In the genomic region with DNA sequence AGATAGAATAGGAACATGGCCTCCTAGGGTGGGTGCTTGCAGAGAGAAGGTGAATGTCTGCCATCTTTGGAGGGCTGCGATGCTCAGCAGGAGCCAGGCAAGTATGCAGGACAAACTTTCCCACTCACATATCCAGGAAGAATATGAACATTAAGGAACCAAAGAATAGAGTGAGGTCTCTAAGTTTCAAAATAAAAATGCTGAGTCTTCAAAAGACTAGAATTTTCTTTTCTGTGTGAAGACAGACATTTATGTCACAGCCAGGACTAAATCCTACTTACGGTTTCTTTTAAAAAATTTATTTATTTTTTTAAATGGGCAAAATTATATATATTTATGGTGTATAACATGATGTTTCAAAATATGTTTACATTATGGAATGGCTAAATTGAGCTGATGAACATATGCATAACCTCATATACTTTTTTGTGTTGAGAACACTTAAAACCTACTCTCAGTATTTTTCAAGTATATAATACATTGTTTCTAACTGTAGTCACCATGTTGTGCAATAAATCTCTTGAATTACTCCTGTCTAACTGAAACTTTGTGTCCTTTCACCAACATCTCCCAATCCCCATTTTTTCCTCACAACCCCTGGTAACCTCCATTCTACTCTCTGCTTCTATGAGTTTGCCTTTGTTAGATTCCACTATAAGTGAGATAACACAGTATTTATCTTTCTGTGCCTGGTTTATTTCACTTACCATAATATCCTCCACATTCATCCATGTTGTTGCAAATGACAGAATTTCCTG, we compare ENCODE assay signal across 30 cellular contexts.
"Had no signal": no experiment of that assay in that cellular context is flagged by ENCODE, and none has a peak within 500 bp of the region (broad histone marks: within the 10 kb centered on the region; RNA-seq: fewer than 3 reads in every experiment).

No MANE protein-coding gene starts in this region.

- H3K27me3 ChIP-seq: MG63 had no signal

- H3K9me3 Mint-ChIP-seq: activated CD4-positive, alpha-beta T cell treated with anti-CD3 and anti-CD28 coated beads, Interleukin-2, amount 10 ng/mL, durations not matched to agents 24 days and 14 days; activated naive CD4-positive, alpha-beta T cell treated with anti-CD3 and anti-CD28 coated beads, Interleukin-2, amount 50 U/mL, for 24 hours; activated T-cell treated with anti-CD3 and anti-CD28 coated beads, Interleukin-2, amount 50 U/mL, for 24 hours; activated T-helper 1 cell treated with anti-CD3 and anti-CD28 coated beads, Interleukin-12 subunit alpha, Interleukin-12 subunit beta, Interleukin-2, Interleukin-4 antibody, amounts not matched to agents 30 ng/mL and 10 ng/mL and 1 ng/mL, durations not matched to agents 14 hours and 24 hours and 36 hours; T-cell had no signal

- H3K4me3 ChIP-seq: MG63, SK-N-MC had no signal

- H3K27ac ChIP-seq: SK-N-MC had no signal

- H3K4me3 Mint-ChIP-seq: activated B cell treated with CpG ODN at 0.5 μM for 24 hours; activated CD4-positive, alpha-beta T cell treated with anti-CD3 and anti-CD28 coated beads, Interleukin-2, amount 10 ng/mL, durations not matched to agents 24 days and 14 days; activated CD8-positive, alpha-beta memory T cell treated with anti-CD3 and anti-CD28 coated beads, Interleukin-2, amount 10 ng/mL, durations not matched to agents 7 days and 5 days; activated naive CD4-positive, alpha-beta T cell treated with anti-CD3 and anti-CD28 coated beads, Interleukin-2, amount 50 U/mL, for 24 hours; activated T-cell treated with anti-CD3 and anti-CD28 coated beads, Interleukin-2, amount 50 U/mL, for 24 hours; activated T-helper 1 cell treated with anti-CD3 and anti-CD28 coated beads, Interleukin-12 subunit alpha, Interleukin-12 subunit beta, Interleukin-2, Interleukin-4 antibody, amounts not matched to agents 30 ng/mL and 10 ng/mL and 1 ng/mL, durations not matched to agents 14 hours and 24 hours and 36 hours; brain; central memory CD8-positive, alpha-beta T cell; T-cell had no signal

- H3K36me3 ChIP-seq: MG63 had no signal

- H3K27ac Mint-ChIP-seq: activated B cell treated with CpG ODN at 0.5 μM for 24 hours; activated CD4-positive, alpha-beta T cell treated with anti-CD3 and anti-CD28 coated beads, Interleukin-2, amount 10 ng/mL, durations not matched to agents 24 days and 14 days; activated CD8-positive, alpha-beta memory T cell treated with anti-CD3 and anti-CD28 coated beads, Interleukin-2, amount 10 ng/mL, durations not matched to agents 7 days and 5 days; activated naive CD4-positive, alpha-beta T cell treated with anti-CD3 and anti-CD28 coated beads, Interleukin-2, amount 50 U/mL, for 24 hours; activated T-cell treated with anti-CD3 and anti-CD28 coated beads, Interleukin-2, amount 50 U/mL, for 24 hours; activated T-helper 1 cell treated with anti-CD3 and anti-CD28 coated beads, Interleukin-12 subunit alpha, Interleukin-12 subunit beta, Interleukin-2, Interleukin-4 antibody, amounts not matched to agents 30 ng/mL and 10 ng/mL and 1 ng/mL, durations not matched to agents 14 hours and 24 hours and 36 hours; brain; T-cell had no signal

- DNase-seq: activated B cell treated with CpG ODN at 0.5 μM for 24 hours; activated CD4-positive, alpha-beta T cell treated with anti-CD3 and anti-CD28 coated beads for 1 hour; activated CD4-positive, alpha-beta T cell treated with anti-CD3 and anti-CD28 coated beads, Interleukin-2, amount 10 ng/mL, durations not matched to agents 24 days and 14 days; activated CD4-positive, alpha-beta T cell treated with anti-CD3 and anti-CD28 coated beads, Interleukin-2, amount 50 U/mL, for 48 hours; activated CD8-positive, alpha-beta memory T cell treated with anti-CD3 and anti-CD28 coated beads, Interleukin-2, amount 10 ng/mL, durations not matched to agents 7 days and 5 days; activated effector memory CD4-positive, alpha-beta T cell treated with Interleukin-2 at 50 U/mL for 16 hours; activated naive CD4-positive, alpha-beta T cell; activated T-cell treated with anti-CD3 and anti-CD28 coated beads, Interleukin-2, amount 50 U/mL, for 24 hours; amygdala; MG63; MV-4-11; NCI-H1092 treated with DMSO at 0.1 percent for 48 hours; NCI-H1417 treated with DMSO at 0.1 percent for 48 hours; NCI-H1694 treated with DMSO at 0.1 percent for 48 hours; NCI-H2029 treated with DMSO at 0.1 percent for 48 hours; NCI-H510A treated with DMSO at 0.1 percent for 48 hours; NCI-H69; NK-92 treated with Interleukin-12 subunit alpha and Interleukin-12 subunit beta, amount 100 ng/mL, for 24 hours; OCI-M1; RPMI8226; T-cell; T-helper 2 cell; T1000 had no signal

- H3K9me3 ChIP-seq: MG63 had no signal

- ATAC-seq: activated CD8-positive, alpha-beta memory T cell treated with anti-CD3 and anti-CD28 coated beads, Interleukin-2, amount 10 ng/mL, durations not matched to agents 7 days and 5 days; Panc1; Right ventricle myocardium inferior; T-cell had no signal

- H3K36me3 Mint-ChIP-seq: activated CD8-positive, alpha-beta memory T cell treated with anti-CD3 and anti-CD28 coated beads, Interleukin-2, amount 10 ng/mL, durations not matched to agents 7 days and 5 days; activated naive CD4-positive, alpha-beta T cell treated with anti-CD3 and anti-CD28 coated beads, Interleukin-2, amount 50 U/mL, for 24 hours; brain; T-cell had no signal

- H3K27me3 Mint-ChIP-seq: activated B cell treated with CpG ODN at 0.5 μM for 24 hours; activated CD4-positive, alpha-beta T cell treated with anti-CD3 and anti-CD28 coated beads, Interleukin-2, amount 10 ng/mL, durations not matched to agents 24 days and 14 days; activated CD8-positive, alpha-beta memory T cell treated with anti-CD3 and anti-CD28 coated beads, Interleukin-2, amount 10 ng/mL, durations not matched to agents 7 days and 5 days; activated T-cell treated with anti-CD3 and anti-CD28 coated beads, Interleukin-2, amount 50 U/mL, for 24 hours; brain; central memory CD8-positive, alpha-beta T cell had no signal

- H3K4me1 Mint-ChIP-seq: activated B cell treated with CpG ODN at 0.5 μM for 24 hours; activated CD4-positive, alpha-beta T cell treated with anti-CD3 and anti-CD28 coated beads, Interleukin-2, amount 10 ng/mL, durations not matched to agents 24 days and 14 days; activated CD8-positive, alpha-beta memory T cell treated with anti-CD3 and anti-CD28 coated beads, Interleukin-2, amount 10 ng/mL, durations not matched to agents 7 days and 5 days; activated naive CD4-positive, alpha-beta T cell treated with anti-CD3 and anti-CD28 coated beads, Interleukin-2, amount 50 U/mL, for 24 hours; brain; central memory CD8-positive, alpha-beta T cell; T-cell had no signal
